Comparison of ENCODE assay signal across 11 cellular contexts in the genomic region with DNA sequence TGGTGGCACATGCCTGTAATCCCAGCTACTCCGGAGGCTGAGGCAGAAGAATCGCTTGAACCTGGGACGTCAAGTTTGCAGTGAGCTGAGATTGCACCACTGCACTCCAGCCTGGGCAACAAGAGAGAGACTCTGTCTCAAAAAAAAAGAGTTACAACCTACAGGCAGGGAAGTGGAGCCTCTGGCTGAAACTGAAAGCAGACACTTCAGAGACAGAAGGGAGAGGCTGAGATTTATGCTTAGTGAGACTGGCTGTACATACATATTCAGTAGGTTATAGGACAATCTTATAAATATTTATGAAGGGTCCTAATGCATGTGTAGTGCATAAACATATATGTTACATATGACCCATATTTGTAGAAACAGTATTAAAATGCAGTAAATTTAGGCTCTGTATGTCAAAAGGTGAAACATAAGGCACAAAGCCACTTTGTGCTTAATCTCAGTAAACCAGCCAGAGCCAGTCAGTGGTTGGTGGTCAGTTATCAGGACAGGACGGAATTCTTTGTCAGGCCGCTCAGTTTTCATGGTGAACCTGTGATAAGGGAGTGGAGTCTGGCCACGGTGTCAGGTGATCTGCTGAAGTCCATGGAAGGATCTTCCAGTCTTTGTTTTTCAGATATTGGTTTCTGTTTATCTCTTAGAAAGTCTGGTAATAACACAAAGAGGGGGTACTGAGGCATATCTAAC. TPM values are rescaled to one million over a fixed set of nuclear protein-coding genes. Genes with fewer than 3 reads are reported as not detected.
DNase-seq lines count a peak whose midpoint lies in the region; ATAC-seq and TF ChIP-seq lines count a peak whose summit lies in the region.
"Had no signal": no experiment of that assay in that cellular context is flagged by ENCODE, and none has a peak within 500 bp of the region (broad histone marks: within the 10 kb centered on the region; RNA-seq: fewer than 3 reads in every experiment).

No MANE protein-coding gene starts in this region.

- peaks cover 28% of the 10 kb centered on the region for H3K4me1 Mint-ChIP-seq in memory B cell

- H3K27me3 Mint-ChIP-seq in memory B cell = no peaks in the 10 kb centered on the region

- ATAC-seq in SK-N-SH treated with all-trans-retinoic acid at 6 μM for 48 hours (peak; percentile 31; the same call in 1 of the 3 replicates), GM21717 (IDR thresholded peaks at IDR 0.05; ENCODE audit: unreplicated experiment) (peak; percentile 88), memory B cell (ENCODE audit: low read depth) (peak; percentile 85)

- CTCF ChIA-PET in SK-N-SH (lab: Yijun Ruan, JAX) = interaction anchor here (1.1 to 1.8 kb wide), 4 partner anchors 36 to 275 kb away, joined by 3 to 6 read pairs (median 3); no protein-coding TSS in a partner anchor

- H3K9ac ChIP-seq in SK-N-SH (no peak overlapping the region), KMS-11 (peak overlapping the region; percentile 6; the same call in 1 of the 2 replicates)

- no peak for TF ChIP-seq EP300 in SK-N-SH (IDR thresholded peaks at IDR 0.05; ENCODE audit: borderline replicate concordance in 1 of 2, low read depth in 1 of 2, low read length in 1 of 2)

- no peaks in the 10 kb centered on the region for H3K9me2 ChIP-seq in SK-N-SH

- no peaks in the 10 kb centered on the region for H3F3A ChIP-seq in SK-N-SH (replicated peaks; ENCODE audit: insufficient read depth)

- no peak overlapping the region for H3K4me3 ChIP-seq in SK-N-SH (ENCODE audit: low read depth in 2 of 2, low read length in 1 of 2)
- peak overlapping the region; percentile 27 for H3K4me3 ChIP-seq in KMS-11 (IDR thresholded peaks at IDR 0.05; ENCODE audit: insufficient read depth, low read depth, low read length)
- H3K4me3 ChIP-seq: thyroid gland had no signal

- H3K36me3 ChIP-seq in SK-N-SH (replicated peaks in 1 of 2; ENCODE audit: control insufficient read depth in 1 of 2, insufficient read depth in 2 of 2, low read length in 1 of 2) = no peaks in the 10 kb centered on the region
- H3K36me3 ChIP-seq in KMS-11 (ENCODE audit: insufficient read depth) = no peaks in the 10 kb centered on the region
- H3K36me3 ChIP-seq: thyroid gland had no signal

- in situ Hi-C loops in ACHN (cut with HindIII; ENCODE audit: low pct_ligation_motif_present, low pct_unique_long_range_greater_than_20kb, low sequenced_read_pairs) = no loop called here

- no peak for TF ChIP-seq CTCF in SK-N-SH (IDR thresholded peaks at IDR 0.05)
- no peak for TF ChIP-seq CTCF in KMS-11 (conservative IDR thresholded peaks at IDR 0.05; ENCODE audit: low read depth, low read length)

- no peak for TF ChIP-seq RAD21 in SK-N-SH (IDR thresholded peaks at IDR 0.05; ENCODE audit: low read length)

- H3K27ac ChIP-seq in SK-N-SH (ENCODE audit: low read depth in 2 of 2, low read length in 1 of 2) (no peak overlapping the region), KMS-11 (peak overlapping the region; percentile 35; the same call in 1 of the 2 replicates)
- H3K27ac ChIP-seq: RWPE1 had no signal

- H3K79me2 ChIP-seq in SK-N-SH (ENCODE audit: insufficient read depth) (no peaks in the 10 kb centered on the region), KMS-11 (ENCODE audit: insufficient read depth, low read depth) (no peaks in the 10 kb centered on the region)

- POLR2A ChIA-PET in SK-N-SH (lab: Yijun Ruan, JAX) = no interaction called here

- H3K27me3 ChIP-seq in SK-N-SH (ENCODE audit: insufficient read depth) (peaks cover 17% of the 10 kb centered on the region), KMS-11 (ENCODE audit: insufficient read depth, low read depth) (no peaks in the 10 kb centered on the region)
- H3K27me3 ChIP-seq: thyroid gland had no signal

- H2AFZ ChIP-seq in SK-N-SH (ENCODE audit: low read depth) = no peak overlapping the region
- H2AFZ ChIP-seq in KMS-11 (ENCODE audit: low read depth) = no peak overlapping the region

- peaks cover 2% of the 10 kb centered on the region for H3K9me3 Mint-ChIP-seq in memory B cell

- peaks cover 13% of the 10 kb centered on the region for H3K36me3 Mint-ChIP-seq in memory B cell

- no peaks in the 10 kb centered on the region for H3K9me3 ChIP-seq in SK-N-SH
- H3K9me3 ChIP-seq: thyroid gland had no signal

- H3K4me2 ChIP-seq in SK-N-SH = no peak overlapping the region
- peak overlapping the region; percentile 80 for H3K4me2 ChIP-seq in KMS-11

- DNase-seq in SK-N-SH = no peak
- DNase-seq in memory B cell (ENCODE audit: low spot score in 2 of 2) = no peak
- DNase-seq in A172 (ENCODE audit: low spot score) = no peak
- DNase-seq in occipital lobe (lab: John Stamatoyannopoulos, UW) = no peak
- DNase-seq in ACHN = no peak

- H3K4me1 ChIP-seq in SK-N-SH (ENCODE audit: control insufficient read depth in 1 of 2, insufficient read depth in 2 of 2, low read depth in 1 of 2, low read length in 1 of 2) (no peaks in the 10 kb centered on the region; a peak in 1 of 4 replicates), KMS-11 (ENCODE audit: low read depth, poor library complexity, severe bottlenecking) (peaks cover 47% of the 10 kb centered on the region)

- H3K27ac Mint-ChIP-seq in memory B cell = peak overlapping the region; percentile 98

- WGBS in SK-N-SH (ENCODE audit: low lambda C conversion rate) = 57% methylated on average over 5 of the region's 6 CpGs

- no peaks in the 10 kb centered on the region for H4K20me1 ChIP-seq in SK-N-SH (ENCODE audit: insufficient read depth)
- H4K20me1 ChIP-seq in KMS-11 (ENCODE audit: insufficient read depth) = no peaks in the 10 kb centered on the region

- peak overlapping the region; percentile 0 for H3K4me3 Mint-ChIP-seq in memory B cell

TF ChIP-seq in SK-N-SH treated with all-trans-retinoic acid at 6 μM for 48 hours, 23 proteins besides CTCF, POLR2A, EP300 and RAD21 (continues in another document):
- TF ChIP-seq ZC3H10 (CRISPR knock-in tag; IDR thresholded peaks at IDR 0.05) = no peak
- TF ChIP-seq ZNF565 (CRISPR knock-in tag; conservative IDR thresholded peaks at IDR 0.05; ENCODE audit: low read depth) = no peak
- TF ChIP-seq TOX (CRISPR knock-in tag; IDR thresholded peaks at IDR 0.05; ENCODE audit: borderline replicate concordance) = no peak
- TF ChIP-seq SNAI2 (CRISPR knock-in tag; IDR thresholded peaks at IDR 0.05) = no peak
- TF ChIP-seq BACH2 (CRISPR knock-in tag; IDR thresholded peaks at IDR 0.05; ENCODE audit: borderline replicate concordance) = no peak
- no peak for TF ChIP-seq OSR1 (CRISPR knock-in tag; IDR thresholded peaks at IDR 0.05)
- no peak for TF ChIP-seq GLIS3 (CRISPR knock-in tag; IDR thresholded peaks at IDR 0.05)
- TF ChIP-seq ZFP30 (CRISPR knock-in tag; IDR thresholded peaks at IDR 0.05) = no peak
- TF ChIP-seq, protein P1, sequence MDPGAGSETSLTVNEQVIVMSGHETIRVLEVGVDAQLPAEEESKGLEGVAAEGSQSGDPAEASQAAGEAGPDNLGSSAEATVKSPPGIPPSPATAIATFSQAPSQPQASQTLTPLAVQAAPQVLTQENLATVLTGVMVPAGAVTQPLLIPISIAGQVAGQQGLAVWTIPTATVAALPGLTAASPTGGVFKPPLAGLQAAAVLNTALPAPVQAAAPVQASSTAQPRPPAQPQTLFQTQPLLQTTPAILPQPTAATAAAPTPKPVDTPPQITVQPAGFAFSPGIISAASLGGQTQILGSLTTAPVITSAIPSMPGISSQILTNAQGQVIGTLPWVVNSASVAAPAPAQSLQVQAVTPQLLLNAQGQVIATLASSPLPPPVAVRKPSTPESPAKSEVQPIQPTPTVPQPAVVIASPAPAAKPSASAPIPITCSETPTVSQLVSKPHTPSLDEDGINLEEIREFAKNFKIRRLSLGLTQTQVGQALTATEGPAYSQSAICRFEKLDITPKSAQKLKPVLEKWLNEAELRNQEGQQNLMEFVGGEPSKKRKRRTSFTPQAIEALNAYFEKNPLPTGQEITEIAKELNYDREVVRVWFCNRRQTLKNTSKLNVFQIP (CRISPR knock-in tag; IDR thresholded peaks at IDR 0.05; ENCODE audit: borderline replicate concordance, low read depth) = no peak

TF ChIP-seq in SK-N-SH, 30 proteins besides CTCF, POLR2A, EP300 and RAD21:
- TF ChIP-seq SMC3 (IDR thresholded peaks at IDR 0.05; ENCODE audit: low read depth, low read length) (no peak), GATA2 (CRISPR knock-in tag; IDR thresholded peaks at IDR 0.05) (no peak), TEAD4 (IDR thresholded peaks at IDR 0.05; ENCODE audit: borderline replicate concordance, insufficient read depth) (no peak), RXRA (IDR thresholded peaks at IDR 0.05; ENCODE audit: borderline replicate concordance, low read depth) (no peak), GABPA (IDR thresholded peaks at IDR 0.05; ENCODE audit: low read depth) (no peak), JUND (IDR thresholded peaks at IDR 0.05) (no peak), FOXM1 (IDR thresholded peaks at IDR 0.05; ENCODE audit: low read depth) (no peak), CHD2 (IDR thresholded peaks at IDR 0.05; ENCODE audit: low read length, partially characterized antibody) (no peak), EZH2phosphoT487 (IDR thresholded peaks at IDR 0.05; ENCODE audit: borderline replicate concordance, low read depth) (no peak), FOXJ3 (CRISPR knock-in tag; IDR thresholded peaks at IDR 0.05) (no peak), ELF1 (IDR thresholded peaks at IDR 0.05) (no peak), RFX5 (IDR thresholded peaks at IDR 0.05; ENCODE audit: low read length) (no peak), RCOR1 (IDR thresholded peaks at IDR 0.05; ENCODE audit: low read length) (no peak), NFIC (IDR thresholded peaks at IDR 0.05; ENCODE audit: borderline replicate concordance) (no peak)
- TF ChIP-seq, protein P2, sequence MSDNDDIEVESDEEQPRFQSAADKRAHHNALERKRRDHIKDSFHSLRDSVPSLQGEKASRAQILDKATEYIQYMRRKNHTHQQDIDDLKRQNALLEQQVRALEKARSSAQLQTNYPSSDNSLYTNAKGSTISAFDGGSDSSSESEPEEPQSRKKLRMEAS (IDR thresholded peaks at IDR 0.05; ENCODE audit: low read depth) = no peak
TF ChIP-seq in SK-N-SH: peak in this region for 0.

RNA-seq across cellular contexts. Expression of a gene that starts 13.7 kb away (rescaled TPM):
- not detected in 2 replicates for polyA plus RNA-seq in SK-N-SH (2012; rRNA removed)
- polyA plus RNA-seq in SK-N-SH (2012; cell fraction: cytosol; rRNA removed) = not detected in 2 replicates
- polyA plus RNA-seq in SK-N-SH (2012; cell fraction: nucleus; rRNA removed) = not detected in 2 replicates
- total RNA-seq in A172 (2014; rRNA removed; shearing (Covaris generic)) = not detected in 2 replicates
- total RNA-seq in occipital lobe = not detected

RNA-seq across cellular contexts. Expression of a gene that starts 42.9 kb away (rescaled TPM):
- polyA plus RNA-seq in SK-N-SH (2012; rRNA removed) = not detected in 2 replicates
- 0.01 TPM in 1 of 2 replicates, not detected in the other for polyA plus RNA-seq in SK-N-SH (2012; cell fraction: cytosol; rRNA removed)
- polyA plus RNA-seq in SK-N-SH (2012; cell fraction: nucleus; rRNA removed) = not detected in 2 replicates
- not detected in 2 replicates for total RNA-seq in A172 (2014; rRNA removed; shearing (Covaris generic))
- not detected for total RNA-seq in occipital lobe

RNA-seq across cellular contexts. Expression of a gene that starts 50.6 kb away (rescaled TPM):
- not detected in 2 replicates for polyA plus RNA-seq in SK-N-SH (2012; rRNA removed)
- polyA plus RNA-seq in SK-N-SH (2012; cell fraction: cytosol; rRNA removed) = not detected in 2 replicates
- not detected in 2 replicates for polyA plus RNA-seq in SK-N-SH (2012; cell fraction: nucleus; rRNA removed)
- not detected in 2 replicates for total RNA-seq in A172 (2014; rRNA removed; shearing (Covaris generic))
- not detected for total RNA-seq in occipital lobe
- total RNA-seq: renal cortical epithelial cell had no signal

Comparison
In these comparisons a context has a peak if more than half of its experiments do, and no peak if none do; other contexts are left out.
1. ATAC-seq: peak in every context shown above with its lines; median percentile 88 in GM21717; 85 in memory B cell; 31 in SK-N-SH treated with all-trans-retinoic acid at 6 μM for 48 hours.